8 cellular contexts compared by ENCODE assay signal in the genomic region with DNA sequence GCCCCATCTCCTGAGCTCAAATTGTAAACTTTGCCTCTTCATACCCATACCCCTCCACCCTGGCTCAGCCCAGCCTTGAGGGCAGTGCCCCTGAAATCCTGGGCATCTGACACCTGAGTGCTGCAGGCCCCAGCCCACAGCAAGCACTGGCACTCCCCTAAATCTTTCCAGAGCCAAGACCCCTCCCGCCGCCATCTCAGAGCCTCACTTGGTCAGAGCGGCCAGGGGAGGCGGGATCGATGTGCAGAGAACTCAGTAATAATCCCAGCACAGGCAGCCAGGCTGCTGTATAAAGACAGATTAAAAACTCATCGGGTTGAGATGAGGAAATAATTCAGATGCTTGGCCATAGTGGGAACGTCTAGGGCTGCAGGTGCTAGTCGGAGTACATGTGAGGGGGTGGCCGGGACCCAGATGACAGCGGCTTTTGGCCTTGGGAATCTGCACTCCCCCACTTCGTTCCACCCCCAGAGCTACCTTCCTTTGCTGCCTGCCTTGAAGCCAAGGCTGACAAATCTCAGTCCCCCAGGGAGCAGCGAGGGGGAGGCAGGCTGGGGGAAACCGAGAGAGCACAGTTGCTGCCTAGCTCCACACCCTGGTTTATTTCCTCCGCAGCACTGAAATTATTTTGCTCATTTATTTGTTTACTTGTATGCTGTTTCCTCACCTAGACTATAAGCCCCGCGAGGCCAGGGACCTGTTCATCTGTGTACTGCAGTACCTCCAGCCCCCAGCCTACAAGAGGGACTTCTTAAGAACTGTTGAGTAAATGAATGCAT. TPM values are rescaled to one million over a fixed set of nuclear protein-coding genes. Genes with fewer than 3 reads are reported as not detected.
DNase-seq lines count a peak whose midpoint lies in the region; ATAC-seq lines count a peak whose summit lies in the region.

No MANE protein-coding gene starts in this region.

- H3K4me3 Mint-ChIP-seq in stimulated activated naive CD8-positive, alpha-beta T cell treated with anti-CD3 and anti-CD28 coated beads, Interleukin-15, Interleukin-2, amounts not matched to agents 100 ng/mL and 50 ng/mL, for 24 hours, result peak overlapping the region; percentile 70
- H3K4me3 Mint-ChIP-seq in effector memory CD8-positive, alpha-beta T cell, result no peak overlapping the region

- no peaks in the 10 kb centered on the region for H3K4me1 ChIP-seq in urinary bladder (ENCODE audit: insufficient read depth)

- no peak overlapping the region for H3K27ac ChIP-seq in urinary bladder (ENCODE audit: low read depth)

- H3K36me3 Mint-ChIP-seq in stimulated activated naive CD8-positive, alpha-beta T cell treated with anti-CD3 and anti-CD28 coated beads, Interleukin-15, Interleukin-2, amounts not matched to agents 100 ng/mL and 50 ng/mL, for 24 hours (ENCODE audit: low read depth), result no peaks in the 10 kb centered on the region
- no peaks in the 10 kb centered on the region for H3K36me3 Mint-ChIP-seq in effector memory CD8-positive, alpha-beta T cell (ENCODE audit: insufficient read depth)

- no peak for ATAC-seq in stimulated activated naive CD8-positive, alpha-beta T cell treated with anti-CD3 and anti-CD28 coated beads, Interleukin-15, Interleukin-2, amounts not matched to agents 100 U/mL and 50 U/mL, for 24 hours
- ATAC-seq in HG03442 (IDR thresholded peaks at IDR 0.05; ENCODE audit: unreplicated experiment) (peak; percentile 51), HG03039 (IDR thresholded peaks at IDR 0.05; ENCODE audit: unreplicated experiment) (no peak)
- ATAC-seq in effector memory CD8-positive, alpha-beta T cell (replicated peaks), result peak; percentile 28

- H3K27me3 Mint-ChIP-seq in stimulated activated naive CD8-positive, alpha-beta T cell treated with anti-CD3 and anti-CD28 coated beads, Interleukin-15, Interleukin-2, amounts not matched to agents 100 ng/mL and 50 ng/mL, for 24 hours, result peaks cover 28% of the 10 kb centered on the region
- H3K27me3 Mint-ChIP-seq in effector memory CD8-positive, alpha-beta T cell, result peaks cover 37 to 40% of the 10 kb centered on the region in 2 donors

- no peak overlapping the region for H3K27ac Mint-ChIP-seq in stimulated activated naive CD8-positive, alpha-beta T cell treated with anti-CD3 and anti-CD28 coated beads, Interleukin-15, Interleukin-2, amounts not matched to agents 100 ng/mL and 50 ng/mL, for 24 hours
- peak overlapping the region in 1 of 2 donors; percentile 83 for H3K27ac Mint-ChIP-seq in effector memory CD8-positive, alpha-beta T cell

- H3K36me3 ChIP-seq in urinary bladder (ENCODE audit: insufficient read depth), result no peaks in the 10 kb centered on the region

- DNase-seq in stimulated activated naive CD8-positive, alpha-beta T cell treated with anti-CD3 and anti-CD28 coated beads, Interleukin-15, Interleukin-2, amounts not matched to agents 100 U/mL and 50 U/mL, for 24 hours, result no peak
- DNase-seq in effector memory CD8-positive, alpha-beta T cell, result no peak
- DNase-seq in DMS53 treated with DMSO at 0.1 percent for 48 hours (lab: John Stamatoyannopoulos, UW; ENCODE audit: unreplicated experiment), result no peak
- no peak for DNase-seq in effector CD8-positive, alpha-beta T cell (lab: John Stamatoyannopoulos, UW)

- WGBS in urinary bladder, result 24% methylated on average over 16 of the region's 16 CpGs

- H3K4me1 Mint-ChIP-seq in stimulated activated naive CD8-positive, alpha-beta T cell treated with anti-CD3 and anti-CD28 coated beads, Interleukin-15, Interleukin-2, amounts not matched to agents 100 ng/mL and 50 ng/mL, for 24 hours (ENCODE audit: low read depth), result peaks cover 21% of the 10 kb centered on the region
- peaks cover 8 to 9% of the 10 kb centered on the region in 2 donors for H3K4me1 Mint-ChIP-seq in effector memory CD8-positive, alpha-beta T cell (ENCODE audit: low read depth in 2 of 2)

- peak overlapping the region; percentile 47 for H3K4me3 ChIP-seq in urinary bladder (ENCODE audit: low read depth, low read length)

- no peaks in the 10 kb centered on the region for H3K9me3 Mint-ChIP-seq in stimulated activated naive CD8-positive, alpha-beta T cell treated with anti-CD3 and anti-CD28 coated beads, Interleukin-15, Interleukin-2, amounts not matched to agents 100 ng/mL and 50 ng/mL, for 24 hours
- no peaks in the 10 kb centered on the region for H3K9me3 Mint-ChIP-seq in effector memory CD8-positive, alpha-beta T cell

RNA-seq across cellular contexts. Expression of a gene that starts 19.5 kb away (rescaled TPM):
- 9.8 TPM for total RNA-seq in urinary bladder
- 11.7 TPM for polyA plus RNA-seq in urinary bladder

RNA-seq across cellular contexts. Expression of a gene that starts 50.3 kb away (rescaled TPM):
- 14.4 TPM for total RNA-seq in urinary bladder
- 15.6 TPM for polyA plus RNA-seq in urinary bladder

Comparison
In these comparisons a context has a peak if more than half of its experiments do, and no peak if none do; other contexts are left out.
1. ATAC-seq: peak in HG03442 (single experiment) and effector memory CD8-positive, alpha-beta T cell (single experiment); none in stimulated activated naive CD8-positive, alpha-beta T cell treated with anti-CD3 and anti-CD28 coated beads, Interleukin-15, Interleukin-2, amounts not matched to agents 100 U/mL and 50 U/mL, for 24 hours (single experiment) and HG03039 (single experiment).